Comparison of ENCODE assay signal across 8 cellular contexts in genomic region chr17:1197379-1197778, GRCh38. TPM values are rescaled to one million over a fixed set of nuclear protein-coding genes. Genes with fewer than 3 reads are reported as not detected.
DNase-seq lines count a peak whose midpoint lies in the region; ATAC-seq and TF ChIP-seq lines count a peak whose summit lies in the region.

No MANE protein-coding gene starts in this region.

- ATAC-seq in HG02642 (IDR thresholded peaks at IDR 0.05; ENCODE audit: poor library complexity, unreplicated experiment) (peak; percentile 7), memory B cell (ENCODE audit: low read depth) (no peak), GM21526 (IDR thresholded peaks at IDR 0.05; ENCODE audit: low FRiP score, unreplicated experiment) (no peak), HG02938 (IDR thresholded peaks at IDR 0.05; ENCODE audit: unreplicated experiment) (no peak)
- ATAC-seq in activated naive CD8-positive, alpha-beta T cell treated with anti-CD3 and anti-CD28 coated beads, Interleukin-2, amount 10 ng/mL, durations not matched to agents 7 days and 5 days (ENCODE audit: low read depth) = no peak

- H3K27me3 ChIP-seq in dorsolateral prefrontal cortex = no peaks in the 10 kb centered on the region

- H3K36me3 Mint-ChIP-seq in activated naive CD8-positive, alpha-beta T cell treated with anti-CD3 and anti-CD28 coated beads, Interleukin-2, amount 10 ng/mL, durations not matched to agents 7 days and 5 days = peaks cover 3% of the 10 kb centered on the region
- no peaks in the 10 kb centered on the region for H3K36me3 Mint-ChIP-seq in memory B cell

- intact Hi-C loops in dorsolateral prefrontal cortex (cut with DNase I) = no loop called here

- peak overlapping the region in 26 of 59 donors; percentile 6 to 80 (median 54) for H3K27ac ChIP-seq in dorsolateral prefrontal cortex

- TF ChIP-seq CTCF in dorsolateral prefrontal cortex (IDR thresholded peaks at IDR 0.05 in 54 of 56, conservative IDR thresholded peaks at IDR 0.05 in 2 of 56; ENCODE audit: low read depth in 1 of 56, partially characterized antibody in 56 of 56) = no peak

- H3K4me3 Mint-ChIP-seq in activated naive CD8-positive, alpha-beta T cell treated with anti-CD3 and anti-CD28 coated beads, Interleukin-2, amount 10 ng/mL, durations not matched to agents 7 days and 5 days = peak overlapping the region; percentile 70
- H3K4me3 Mint-ChIP-seq in memory B cell = no peak overlapping the region

- DNase-seq in Ammon's horn (ENCODE audit: low spot score) (peak; percentile 69), memory B cell (ENCODE audit: low spot score in 2 of 2) (no peak), dorsolateral prefrontal cortex (no peak)
- no peak for DNase-seq in activated naive CD8-positive, alpha-beta T cell treated with anti-CD3 and anti-CD28 coated beads, Interleukin-2, amount 10 ng/mL, durations not matched to agents 7 days and 5 days
- DNase-seq in stimulated activated CD4-positive, alpha-beta T cell treated with anti-CD3 and anti-CD28 coated beads, Interleukin-4, amount 100 ng/mL, for 4 hours = no peak

- H3K9me3 Mint-ChIP-seq in activated naive CD8-positive, alpha-beta T cell treated with anti-CD3 and anti-CD28 coated beads, Interleukin-2, amount 10 ng/mL, durations not matched to agents 7 days and 5 days = no peaks in the 10 kb centered on the region
- H3K9me3 Mint-ChIP-seq in memory B cell = no peaks in the 10 kb centered on the region

- no peaks in the 10 kb centered on the region for H3K27me3 Mint-ChIP-seq in activated naive CD8-positive, alpha-beta T cell treated with anti-CD3 and anti-CD28 coated beads, Interleukin-2, amount 10 ng/mL, durations not matched to agents 7 days and 5 days
- H3K27me3 Mint-ChIP-seq in memory B cell = no peaks in the 10 kb centered on the region

- H3K27ac Mint-ChIP-seq in activated naive CD8-positive, alpha-beta T cell treated with anti-CD3 and anti-CD28 coated beads, Interleukin-2, amount 10 ng/mL, durations not matched to agents 7 days and 5 days = peak overlapping the region; percentile 94
- H3K27ac Mint-ChIP-seq in memory B cell = peak overlapping the region; percentile 94

- H3K4me1 Mint-ChIP-seq in activated naive CD8-positive, alpha-beta T cell treated with anti-CD3 and anti-CD28 coated beads, Interleukin-2, amount 10 ng/mL, durations not matched to agents 7 days and 5 days = peaks cover 66% of the 10 kb centered on the region
- peaks cover 36% of the 10 kb centered on the region for H3K4me1 Mint-ChIP-seq in memory B cell

- H3K4me3 ChIP-seq in dorsolateral prefrontal cortex = no peak overlapping the region

- POLR2A ChIA-PET in activated naive CD8-positive, alpha-beta T cell treated with anti-CD3 and anti-CD28 coated beads, Interleukin-2, amount 10 ng/mL, durations not matched to agents 7 days and 5 days (lab: Charles Lee) = interaction anchor here (1.1 to 1.6 kb wide), 4 partner anchors 15 to 87 kb away, joined by 4 to 10 read pairs (median 6); no protein-coding TSS in a partner anchor

RNA-seq across cellular contexts. Expression of gene ABR, which starts 17.6 kb away (rescaled TPM):
- total RNA-seq in activated naive CD8-positive, alpha-beta T cell treated with anti-CD3 and anti-CD28 coated beads, Interleukin-2, amount 10 ng/mL, durations not matched to agents 7 days and 5 days = 100 to 1,000 TPM; 156 to 158 TPM
- total RNA-seq in dorsolateral prefrontal cortex = 100 to 1,000 TPM; 259 to 675 (median 435) TPM
